ENCODE assay signal across 1 cellular context in genomic region chr12:121804417-121805111, GRCh38.
TF ChIP-seq lines count a peak whose summit lies in the region.

No MANE protein-coding gene starts in this region.

TF ChIP-seq in HEK293, 187 proteins besides CTCF, POLR2A, EP300 and RAD21 (continued from another document and continues in another):
- no peak for TF ChIP-seq PRDM2 (tag by site-specific recombination; IDR thresholded peaks at IDR 0.05; ENCODE audit: borderline replicate concordance)
- TF ChIP-seq KLF8 (tag by site-specific recombination; IDR thresholded peaks at IDR 0.05), result peak; percentile 34; the same call in 1 of the 2 replicates
- TF ChIP-seq REST (tag by site-specific recombination; IDR thresholded peaks at IDR 0.05), result no peak
- no peak for TF ChIP-seq ZNF621 (tag by site-specific recombination; IDR thresholded peaks at IDR 0.05)
- TF ChIP-seq ZNF513 (tag by site-specific recombination; IDR thresholded peaks at IDR 0.05), result no peak
- no peak for TF ChIP-seq YY2 (tag by site-specific recombination; IDR thresholded peaks at IDR 0.05)
- TF ChIP-seq ELK4 (IDR thresholded peaks at IDR 0.05; ENCODE audit: borderline replicate concordance, low read depth, low read length), result no peak
- TF ChIP-seq ZNF10 (tag by site-specific recombination; IDR thresholded peaks at IDR 0.05), result 0 out of 2 replicates have a peak, but pooled peaks have one; percentile 12
- no peak for TF ChIP-seq ZNF274 (IDR thresholded peaks at IDR 0.05; ENCODE audit: low read length)
- TF ChIP-seq ZNF274 (tag by site-specific recombination; IDR thresholded peaks at IDR 0.05; ENCODE audit: borderline replicate concordance), result no peak
- TF ChIP-seq BCL11A (tag by site-specific recombination; IDR thresholded peaks at IDR 0.05; ENCODE audit: low read depth), result no peak
- no peak for TF ChIP-seq ZNF521 (tag by site-specific recombination; IDR thresholded peaks at IDR 0.05)
- no peak for TF ChIP-seq KLF16 (tag by site-specific recombination; IDR thresholded peaks at IDR 0.05)
- TF ChIP-seq ZNF302 (tag by site-specific recombination; IDR thresholded peaks at IDR 0.05; ENCODE audit: low read depth), result no peak
- TF ChIP-seq ZFP41 (tag by site-specific recombination; IDR thresholded peaks at IDR 0.05; ENCODE audit: borderline replicate concordance), result no peak
- no peak for TF ChIP-seq KLF1 (tag by site-specific recombination; IDR thresholded peaks at IDR 0.05)
- peak; percentile 47; the same call in 1 of the 2 replicates for TF ChIP-seq HIC1 (tag by site-specific recombination; IDR thresholded peaks at IDR 0.05)
- TF ChIP-seq ZNF404 (tag by site-specific recombination; IDR thresholded peaks at IDR 0.05), result no peak
- TF ChIP-seq ZXDB (tag by site-specific recombination; IDR thresholded peaks at IDR 0.05), result no peak
- TF ChIP-seq ZEB2 (tag by site-specific recombination; IDR thresholded peaks at IDR 0.05), result 0 out of 2 replicates have a peak, but pooled peaks have one; percentile 39
- no peak for TF ChIP-seq ZBTB49 (tag by site-specific recombination; IDR thresholded peaks at IDR 0.05; ENCODE audit: low read depth)
- no peak for TF ChIP-seq ZBTB6 (tag by site-specific recombination; IDR thresholded peaks at IDR 0.05)
- no peak for TF ChIP-seq HOXA7 (CRISPR knock-in tag; IDR thresholded peaks at IDR 0.05; ENCODE audit: borderline replicate concordance)
- TF ChIP-seq PRDM1 (tag by site-specific recombination; IDR thresholded peaks at IDR 0.05), result no peak
- no peak for TF ChIP-seq ZNF18 (tag by site-specific recombination; IDR thresholded peaks at IDR 0.05)
- TF ChIP-seq ZNF792 (tag by site-specific recombination; IDR thresholded peaks at IDR 0.05), result no peak
- TF ChIP-seq ZNF837 (tag by site-specific recombination; IDR thresholded peaks at IDR 0.05), result no peak
- TF ChIP-seq ZBTB10 (tag by site-specific recombination; IDR thresholded peaks at IDR 0.05), result peak; percentile 88
- no peak; the same call in 1 of the 2 replicates for TF ChIP-seq ZNF639 (tag by site-specific recombination; IDR thresholded peaks at IDR 0.05)
